ENCODE assay signal across 21 cellular contexts in the genomic region with DNA sequence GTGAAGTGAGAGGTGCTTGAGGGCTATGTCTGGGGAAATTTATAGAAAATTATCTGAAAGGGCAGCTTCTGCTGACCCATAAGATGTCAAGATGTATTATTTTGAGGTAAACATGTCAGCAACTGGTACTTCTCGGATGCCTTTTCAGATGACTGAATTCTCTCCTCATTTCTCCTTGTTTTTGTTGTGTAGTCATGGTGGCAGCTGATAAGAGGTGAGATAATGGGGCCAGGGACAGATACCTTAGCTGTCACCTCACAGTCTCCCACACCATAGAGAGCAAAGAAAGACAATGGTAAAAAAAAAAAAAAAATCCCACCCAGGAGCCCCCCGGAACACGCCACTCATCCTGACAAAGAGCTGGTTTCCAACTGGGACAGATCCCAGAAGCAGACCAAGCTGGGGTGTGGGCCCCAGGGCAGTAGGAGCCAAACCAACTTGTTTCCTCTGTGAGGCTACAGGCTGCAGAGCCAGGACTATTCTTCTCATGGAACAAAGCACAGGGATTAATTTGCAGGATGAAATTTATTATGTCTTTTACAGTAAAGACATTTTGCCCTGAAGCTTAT. TPM values are rescaled to one million over a fixed set of nuclear protein-coding genes. Genes with fewer than 3 reads are reported as not detected.
DNase-seq lines count a peak whose midpoint lies in the region; ATAC-seq, FAIRE-seq and TF ChIP-seq lines count a peak whose summit lies in the region.
"Had no signal": no experiment of that assay in that cellular context is flagged by ENCODE, and none has a peak within 500 bp of the region (broad histone marks: within the 10 kb centered on the region; RNA-seq: fewer than 3 reads in every experiment).

No MANE protein-coding gene starts in this region.

- no peak overlapping the region for H3K4me2 ChIP-seq in SK-N-SH
- H3K4me2 ChIP-seq: PC-9 had no signal

- POLR2A ChIA-PET in SK-N-SH (lab: Yijun Ruan, JAX): interaction anchor here (1.2 kb wide), 1 partner anchor 12 kb away, joined by 3 read pairs; no protein-coding TSS in a partner anchor

- peak overlapping the region; percentile 19 for H3K27ac Mint-ChIP-seq in central memory CD8-positive, alpha-beta T cell (ENCODE audit: low read depth)
- H3K27ac Mint-ChIP-seq: CD4-positive, alpha-beta T cell had no signal

- no peak overlapping the region for H3K4me3 ChIP-seq in SK-N-SH (ENCODE audit: low read depth in 2 of 2, low read length in 1 of 2)
- H3K4me3 ChIP-seq in small intestine (ENCODE audit: low read depth in 1 of 2, low read length in 2 of 2): no peak overlapping the region
- H3K4me3 ChIP-seq in WERI-Rb-1 (ENCODE audit: low read depth, low read length): no peak overlapping the region
- H3K4me3 ChIP-seq: MG63, PC-9 had no signal

- FAIRE-seq in small intestine (lab: Jason Lieb, UNC): no peak
- FAIRE-seq: G401.6 had no signal

- DNase-seq in SK-N-SH (peak; percentile 51), left kidney (ENCODE audit: low read depth, low spot score) (peak; percentile 23), small intestine (peak; percentile 21), WERI-Rb-1 (no peak), kidney glomerular epithelial cell (lab: John Stamatoyannopoulos, UW) (no peak)
- no peak for DNase-seq in central memory CD8-positive, alpha-beta T cell (ENCODE audit: low spot score in 2 of 2)
- DNase-seq: 8988T; BE2C; CD4-positive, alpha-beta T cell; DMS79 treated with DMSO at 0.1 percent for 48 hours; GOT3; MG63; NCI-H1092; NCI-H146; NCI-H2081; NCI-H510A; NCI-H774 had no signal

- H3K4me1 Mint-ChIP-seq in central memory CD8-positive, alpha-beta T cell: peaks cover 6% of the 10 kb centered on the region

- no peaks in the 10 kb centered on the region for H3K9me3 Mint-ChIP-seq in central memory CD8-positive, alpha-beta T cell

- H3K27me3 Mint-ChIP-seq in central memory CD8-positive, alpha-beta T cell: peaks cover 49% of the 10 kb centered on the region

- H3K36me3 ChIP-seq in SK-N-SH (replicated peaks in 1 of 2; ENCODE audit: control insufficient read depth in 1 of 2, insufficient read depth in 2 of 2, low read length in 1 of 2): no peaks in the 10 kb centered on the region
- no peaks in the 10 kb centered on the region for H3K36me3 ChIP-seq in small intestine (ENCODE audit: control insufficient read depth in 2 of 2, insufficient read depth in 2 of 2, low read length in 2 of 2)
- H3K36me3 ChIP-seq in WERI-Rb-1: no peaks in the 10 kb centered on the region
- H3K36me3 ChIP-seq: BE2C, MG63 had no signal

- no peaks in the 10 kb centered on the region for H3K79me2 ChIP-seq in SK-N-SH (ENCODE audit: insufficient read depth)

- 13% methylated on average over 3 of the region's 3 CpGs for WGBS in SK-N-SH (ENCODE audit: low lambda C conversion rate)
- 56 to 65% (median 57%) methylated on average over 3 of the region's 3 CpGs for WGBS in small intestine, 3 donors

- H3K9me2 ChIP-seq in SK-N-SH: no peaks in the 10 kb centered on the region

- H2AFZ ChIP-seq in SK-N-SH (ENCODE audit: low read depth): no peak overlapping the region
- H2AFZ ChIP-seq: PC-9 had no signal

- no peak overlapping the region for H3K9ac ChIP-seq in SK-N-SH

- ATAC-seq in SK-N-SH treated with all-trans-retinoic acid at 6 μM for 48 hours (no peak), HG03520 (IDR thresholded peaks at IDR 0.05; ENCODE audit: unreplicated experiment) (no peak)
- ATAC-seq in central memory CD8-positive, alpha-beta T cell (replicated peaks; ENCODE audit: extremely low read depth, poor library complexity, severe bottlenecking): no peak

- no peaks in the 10 kb centered on the region for H3F3A ChIP-seq in SK-N-SH (replicated peaks; ENCODE audit: insufficient read depth)

- TF ChIP-seq RAD21 in SK-N-SH (IDR thresholded peaks at IDR 0.05; ENCODE audit: low read length): no peak

- H3K36me3 Mint-ChIP-seq in central memory CD8-positive, alpha-beta T cell (ENCODE audit: insufficient read depth): no peaks in the 10 kb centered on the region

- no peak for TF ChIP-seq CTCF in SK-N-SH (IDR thresholded peaks at IDR 0.05)
- no peak for TF ChIP-seq CTCF in WERI-Rb-1 (IDR thresholded peaks at IDR 0.05; ENCODE audit: low read depth, low read length)

- no peak overlapping the region for H3K4me3 Mint-ChIP-seq in central memory CD8-positive, alpha-beta T cell
- H3K4me3 Mint-ChIP-seq: CD4-positive, alpha-beta T cell had no signal

- H3K27me3 ChIP-seq in SK-N-SH (ENCODE audit: insufficient read depth) (no peaks in the 10 kb centered on the region; the same call in 1 of the 2 replicates), small intestine (ENCODE audit: control insufficient read depth in 2 of 2, insufficient read depth in 2 of 2, low read length in 2 of 2) (no peaks in the 10 kb centered on the region), WERI-Rb-1 (ENCODE audit: insufficient read depth, low read depth, severe bottlenecking) (no peaks in the 10 kb centered on the region)
- H3K27me3 ChIP-seq: MG63 had no signal

- TF ChIP-seq EP300 in SK-N-SH (IDR thresholded peaks at IDR 0.05; ENCODE audit: borderline replicate concordance in 1 of 2, low read depth in 1 of 2, low read length in 1 of 2): no peak

- H3K9me3 ChIP-seq in SK-N-SH: no peaks in the 10 kb centered on the region
- no peaks in the 10 kb centered on the region for H3K9me3 ChIP-seq in small intestine (ENCODE audit: control insufficient read depth, low read depth)
- no peaks in the 10 kb centered on the region for H3K9me3 ChIP-seq in WERI-Rb-1 (ENCODE audit: severe bottlenecking)
- H3K9me3 ChIP-seq: BE2C, MG63 had no signal

- CTCF ChIA-PET in SK-N-SH (lab: Yijun Ruan, JAX): interaction anchor here (1.9 kb wide), 1 partner anchor 11 kb away, joined by 6 read pairs; no protein-coding TSS in a partner anchor

- no peaks in the 10 kb centered on the region for H4K20me1 ChIP-seq in SK-N-SH (ENCODE audit: insufficient read depth)

- H3K4me1 ChIP-seq in SK-N-SH (ENCODE audit: control insufficient read depth in 1 of 2, insufficient read depth in 2 of 2, low read depth in 1 of 2, low read length in 1 of 2): peaks cover 0 to 11% of the 10 kb centered on the region in 2 experiments; a peak in 2 of 4 replicates
- peaks cover 2 to 9% of the 10 kb centered on the region in 2 donors for H3K4me1 ChIP-seq in small intestine (ENCODE audit: control insufficient read depth in 2 of 2, insufficient read depth in 1 of 2, low read depth in 1 of 2, low read length in 1 of 2)
- H3K4me1 ChIP-seq: BE2C had no signal

- H3K27ac ChIP-seq in SK-N-SH (ENCODE audit: low read depth in 2 of 2, low read length in 1 of 2) (no peak overlapping the region; a peak in 1 of 4 replicates), small intestine (ENCODE audit: low read depth in 1 of 2, low read length in 1 of 2) (no peak overlapping the region), WERI-Rb-1 (no peak overlapping the region)
- H3K27ac ChIP-seq: PC-9 had no signal

TF ChIP-seq in SK-N-SH, 30 proteins besides CTCF, POLR2A, EP300 and RAD21:
- no peak for TF ChIP-seq CHD2 (IDR thresholded peaks at IDR 0.05; ENCODE audit: low read length, partially characterized antibody)

TF ChIP-seq in SK-N-SH treated with all-trans-retinoic acid at 6 μM for 48 hours, 23 proteins besides CTCF, POLR2A, EP300 and RAD21:
- TF ChIP-seq ESRRG (CRISPR knock-in tag; IDR thresholded peaks at IDR 0.05): no peak
- no peak for TF ChIP-seq ZFP30 (CRISPR knock-in tag; IDR thresholded peaks at IDR 0.05)
- no peak for TF ChIP-seq TCF4 (CRISPR knock-in tag; IDR thresholded peaks at IDR 0.05; ENCODE audit: borderline replicate concordance)
- TF ChIP-seq TOX (CRISPR knock-in tag; IDR thresholded peaks at IDR 0.05; ENCODE audit: borderline replicate concordance): no peak
- TF ChIP-seq ZNF565 (CRISPR knock-in tag; conservative IDR thresholded peaks at IDR 0.05; ENCODE audit: low read depth): no peak
- TF ChIP-seq BACH2 (CRISPR knock-in tag; IDR thresholded peaks at IDR 0.05; ENCODE audit: borderline replicate concordance): no peak
- no peak for TF ChIP-seq PPARA (CRISPR knock-in tag; IDR thresholded peaks at IDR 0.05; ENCODE audit: borderline replicate concordance)
- TF ChIP-seq, protein P1, sequence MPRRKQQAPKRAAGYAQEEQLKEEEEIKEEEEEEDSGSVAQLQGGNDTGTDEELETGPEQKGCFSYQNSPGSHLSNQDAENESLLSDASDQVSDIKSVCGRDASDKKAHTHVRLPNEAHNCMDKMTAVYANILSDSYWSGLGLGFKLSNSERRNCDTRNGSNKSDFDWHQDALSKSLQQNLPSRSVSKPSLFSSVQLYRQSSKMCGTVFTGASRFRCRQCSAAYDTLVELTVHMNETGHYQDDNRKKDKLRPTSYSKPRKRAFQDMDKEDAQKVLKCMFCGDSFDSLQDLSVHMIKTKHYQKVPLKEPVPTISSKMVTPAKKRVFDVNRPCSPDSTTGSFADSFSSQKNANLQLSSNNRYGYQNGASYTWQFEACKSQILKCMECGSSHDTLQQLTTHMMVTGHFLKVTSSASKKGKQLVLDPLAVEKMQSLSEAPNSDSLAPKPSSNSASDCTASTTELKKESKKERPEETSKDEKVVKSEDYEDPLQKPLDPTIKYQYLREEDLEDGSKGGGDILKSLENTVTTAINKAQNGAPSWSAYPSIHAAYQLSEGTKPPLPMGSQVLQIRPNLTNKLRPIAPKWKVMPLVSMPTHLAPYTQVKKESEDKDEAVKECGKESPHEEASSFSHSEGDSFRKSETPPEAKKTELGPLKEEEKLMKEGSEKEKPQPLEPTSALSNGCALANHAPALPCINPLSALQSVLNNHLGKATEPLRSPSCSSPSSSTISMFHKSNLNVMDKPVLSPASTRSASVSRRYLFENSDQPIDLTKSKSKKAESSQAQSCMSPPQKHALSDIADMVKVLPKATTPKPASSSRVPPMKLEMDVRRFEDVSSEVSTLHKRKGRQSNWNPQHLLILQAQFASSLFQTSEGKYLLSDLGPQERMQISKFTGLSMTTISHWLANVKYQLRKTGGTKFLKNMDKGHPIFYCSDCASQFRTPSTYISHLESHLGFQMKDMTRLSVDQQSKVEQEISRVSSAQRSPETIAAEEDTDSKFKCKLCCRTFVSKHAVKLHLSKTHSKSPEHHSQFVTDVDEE (CRISPR knock-in tag; IDR thresholded peaks at IDR 0.05): no peak
- TF ChIP-seq ZNF8 (CRISPR knock-in tag; IDR thresholded peaks at IDR 0.05): no peak
TF ChIP-seq in SK-N-SH treated with all-trans-retinoic acid at 6 μM for 48 hours: peak in this region for 0.

RNA-seq across cellular contexts. Expression of a gene that starts 52.3 kb away (rescaled TPM):
- polyA plus RNA-seq in SK-N-SH (2012; rRNA removed) (106 and 130 TPM in 2 replicates), small intestine (100 to 1,000 TPM; 164 to 215 (median 200) TPM)
- polyA plus RNA-seq in SK-N-SH (2012; cell fraction: cytosol; rRNA removed): 156 and 173 TPM in 2 replicates
- polyA plus RNA-seq in SK-N-SH (2012; cell fraction: nucleus; rRNA removed): 22.6 and 36.1 TPM in 2 replicates

Comparison
In these comparisons a context has a peak if more than half of its experiments do, and no peak if none do; other contexts are left out.
1. DNase-seq: peak in SK-N-SH (single experiment), left kidney (single experiment) and small intestine (single experiment); none in central memory CD8-positive, alpha-beta T cell (0 of 2), WERI-Rb-1 (single experiment) and kidney glomerular epithelial cell (single experiment).